In genomic region chr5:102582706-102583105, GRCh38 we compare ENCODE assay signal across 23 cellular contexts.
"Had no signal": no experiment of that assay in that cellular context is flagged by ENCODE, and none has a peak within 500 bp of the region (broad histone marks: within the 10 kb centered on the region; RNA-seq: fewer than 3 reads in every experiment).

No MANE protein-coding gene starts in this region.

- DNase-seq: activated CD4-positive, alpha-beta memory T cell treated with anti-CD3 and anti-CD28 coated beads, Interleukin-2, amount 10 ng/mL, durations not matched to agents 7 days and 5 days; activated CD4-positive, alpha-beta T cell treated with anti-CD3 and anti-CD28 coated beads for 48 hours; activated CD4-positive, CD25-positive, alpha-beta regulatory T cell; activated CD8-positive, alpha-beta memory T cell treated with anti-CD3 and anti-CD28 coated beads, Interleukin-2, amount 10 ng/mL, durations not matched to agents 7 days and 5 days; activated naive CD4-positive, alpha-beta T cell treated with Interleukin-2 at 50 U/mL for 16 hours; activated naive CD8-positive, alpha-beta T cell treated with anti-CD3 and anti-CD28 coated beads, Interleukin-2, amount 10 ng/mL, durations not matched to agents 7 days and 5 days; aorta; cortex of kidney; effector CD4-positive, alpha-beta T cell; heart left ventricle; left ventricle myocardium inferior; mammary epithelial cell; naive thymus-derived CD4-positive, alpha-beta T cell; spleen; stimulated activated naive CD4-positive, alpha-beta T cell; T1000; tibial artery had no signal

- H3K4me1 ChIP-seq: breast epithelium, gastroesophageal sphincter, heart left ventricle, prostate gland, right atrium auricular region, tibial artery had no signal

- H3K4me3 ChIP-seq: breast epithelium, gastroesophageal sphincter, heart left ventricle, left ventricle myocardium inferior, neural progenitor cell, prostate gland, right atrium auricular region, spleen, tibial artery had no signal

- H3K27me3 ChIP-seq: breast epithelium, gastroesophageal sphincter, heart left ventricle, neural progenitor cell, right atrium auricular region, spleen, tibial artery had no signal

- H3K27ac ChIP-seq: breast epithelium, gastroesophageal sphincter, heart left ventricle, left ventricle myocardium inferior, neural progenitor cell, prostate gland, spleen, tibial artery had no signal

- ATAC-seq: activated CD8-positive, alpha-beta memory T cell treated with anti-CD3 and anti-CD28 coated beads, Interleukin-2, amount 10 ng/mL, durations not matched to agents 7 days and 5 days; activated T-helper 17 cell treated with anti-CD3 and anti-CD28 coated beads, Interleukin-2, amount 50 U/mL, for 72 hours; gastroesophageal sphincter; heart left ventricle; naive thymus-derived CD4-positive, alpha-beta T cell had no signal

- H3K36me3 ChIP-seq: breast epithelium, gastroesophageal sphincter, heart left ventricle, left ventricle myocardium inferior, neural progenitor cell, prostate gland, right atrium auricular region, spleen, tibial artery had no signal

- H3K9me3 ChIP-seq: breast epithelium, gastroesophageal sphincter, heart left ventricle, left ventricle myocardium inferior, prostate gland, right atrium auricular region, spleen, tibial artery had no signal
